ENCODE assay signal across 3 cellular contexts in the genomic region with DNA sequence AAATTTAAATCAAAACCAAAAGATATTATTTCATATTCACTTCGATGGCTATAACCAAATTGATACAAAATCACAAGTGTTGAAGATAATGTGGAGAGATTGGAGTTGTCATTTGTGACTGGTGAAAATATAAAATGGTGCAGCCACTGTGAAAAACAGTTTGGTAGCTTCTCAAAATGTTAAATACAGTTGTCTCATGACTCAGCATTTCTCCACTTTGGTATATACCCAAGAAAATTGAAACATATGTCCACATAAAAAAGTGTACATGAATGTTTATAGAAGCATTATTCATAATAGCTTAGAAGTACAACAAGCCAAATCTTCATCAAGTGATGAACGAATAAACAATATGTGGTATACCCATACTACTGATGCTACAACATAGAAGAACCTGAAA.
TF ChIP-seq lines count a peak whose summit lies in the region.

No MANE protein-coding gene starts in this region.

TF ChIP-seq in A549, 52 proteins besides CTCF, POLR2A, EP300 and RAD21:
- TF ChIP-seq MAFK (IDR thresholded peaks at IDR 0.05; ENCODE audit: partially characterized antibody) (peak; percentile 93), JUN (IDR thresholded peaks at IDR 0.05) (no peak), NFE2L2 (conservative IDR thresholded peaks at IDR 0.05; ENCODE audit: low read length) (peak; percentile 75)
- TF ChIP-seq, protein P1, sequence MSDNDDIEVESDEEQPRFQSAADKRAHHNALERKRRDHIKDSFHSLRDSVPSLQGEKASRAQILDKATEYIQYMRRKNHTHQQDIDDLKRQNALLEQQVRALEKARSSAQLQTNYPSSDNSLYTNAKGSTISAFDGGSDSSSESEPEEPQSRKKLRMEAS (IDR thresholded peaks at IDR 0.05): no peak
- TF ChIP-seq, protein P2, sequence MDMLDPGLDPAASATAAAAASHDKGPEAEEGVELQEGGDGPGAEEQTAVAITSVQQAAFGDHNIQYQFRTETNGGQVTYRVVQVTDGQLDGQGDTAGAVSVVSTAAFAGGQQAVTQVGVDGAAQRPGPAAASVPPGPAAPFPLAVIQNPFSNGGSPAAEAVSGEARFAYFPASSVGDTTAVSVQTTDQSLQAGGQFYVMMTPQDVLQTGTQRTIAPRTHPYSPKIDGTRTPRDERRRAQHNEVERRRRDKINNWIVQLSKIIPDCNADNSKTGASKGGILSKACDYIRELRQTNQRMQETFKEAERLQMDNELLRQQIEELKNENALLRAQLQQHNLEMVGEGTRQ (IDR thresholded peaks at IDR 0.05): no peak

TF ChIP-seq in IMR-90, 13 proteins besides CTCF, POLR2A, EP300 and RAD21:
- TF ChIP-seq MAFK (IDR thresholded peaks at IDR 0.05; ENCODE audit: low read depth, low read length) (peak; percentile 86), NFE2L2 (IDR thresholded peaks at IDR 0.05; ENCODE audit: low read depth, low read length) (peak; percentile 92), CEBPB (IDR thresholded peaks at IDR 0.05; ENCODE audit: low read depth, low read length) (no peak)

TF ChIP-seq in H1, 55 proteins besides CTCF, POLR2A, EP300 and RAD21:
- TF ChIP-seq MAFK (IDR thresholded peaks at IDR 0.05; ENCODE audit: low read depth, low read length) (peak; percentile 19; the same call in 1 of the 2 replicates), GTF2F1 (IDR thresholded peaks at IDR 0.05; ENCODE audit: borderline replicate concordance, low read depth, low read length) (no peak)
TF ChIP-seq in H1: peak in this region for 1.
